ENCODE assay signal across 8 cellular contexts in genomic region chr19:7069042-7069903, GRCh38. TPM values are rescaled to one million over a fixed set of nuclear protein-coding genes. Genes with fewer than 3 reads are reported as not detected.
A peak's percentile ranks its signal among the peaks of the same experiment; 100 is the strongest.
DNase-seq lines count a peak whose midpoint lies in the region; ATAC-seq and TF ChIP-seq lines count a peak whose summit lies in the region.

Gene ZNF557, plus strand, starts transcription at chr19:7069703. Its CDS starts 5,372 bp downstream, at chr19:7075075.

- peak within 1 kb of the TSS; percentile 93 for H3K4me3 ChIP-seq in Jurkat, Clone E6-1 (ENCODE audit: low read length)
- H3K4me3 ChIP-seq in PC-3 (ENCODE audit: low read length) (peak within 1 kb of the TSS; percentile 96), mucosa of rectum (ENCODE audit: low read length in 2 of 2) (peak within 1 kb of the TSS; percentile 96 to 97)

- peaks cover 24% of the 10 kb centered on the region for H3K36me3 ChIP-seq in PC-3 (ENCODE audit: low read depth, low read length)
- peaks cover 19 to 20% of the 10 kb centered on the region in 2 donors for H3K36me3 ChIP-seq in mucosa of rectum (ENCODE audit: control insufficient read depth in 2 of 2, insufficient read depth in 2 of 2, low read length in 2 of 2)

- peaks cover 18% of the 10 kb centered on the region for H3K79me2 ChIP-seq in PC-3 (ENCODE audit: low read length)

- ATAC-seq in GM21619 (IDR thresholded peaks at IDR 0.05; ENCODE audit: unreplicated experiment) (peak; percentile 85), PC-3 (peak; percentile 99)

- TF ChIP-seq CTCF in PC-3 (conservative IDR thresholded peaks at IDR 0.05; ENCODE audit: low read depth, low read length) = no peak

- peak within 1 kb of the TSS; percentile 95 for H3K4me2 ChIP-seq in PC-3 (ENCODE audit: low read length)

- intact Hi-C loops in PC-3 (cut with micrococcal nuclease) = no loop called here

- H3K9me3 ChIP-seq in PC-3 (ENCODE audit: low read length) = no peaks in the 10 kb centered on the region
- no peaks in the 10 kb centered on the region for H3K9me3 ChIP-seq in mucosa of rectum (ENCODE audit: control insufficient read depth in 2 of 2, low read length in 2 of 2)

- peak within 1 kb of the TSS; percentile 52 for H3K27ac ChIP-seq in PC-3 (ENCODE audit: low read length)
- peak within 1 kb of the TSS; percentile 85 to 92 for H3K27ac ChIP-seq in mucosa of rectum (ENCODE audit: low read depth in 2 of 2, low read length in 2 of 2)

- no peaks in the 10 kb centered on the region for H3K27me3 ChIP-seq in PC-3 (ENCODE audit: low read length)
- H3K27me3 ChIP-seq in mucosa of rectum (ENCODE audit: control insufficient read depth in 2 of 2, insufficient read depth in 2 of 2, low read length in 2 of 2) = no peaks in the 10 kb centered on the region

- no peaks in the 10 kb centered on the region for H4K20me1 ChIP-seq in PC-3 (ENCODE audit: low read length)

- no peaks in the 10 kb centered on the region for H3F3A ChIP-seq in PC-3 (ENCODE audit: low read length, unreplicated experiment)

- POLR2A ChIA-PET in PC-3 (lab: Charles Lee; ENCODE audit: unreplicated experiment) = interaction anchor here (0.5 to 1.2 kb wide), 7 partner anchors 30 to 730 kb away, joined by 3 to 28 read pairs (median 11); no protein-coding TSS in a partner anchor

- H3K9ac ChIP-seq in PC-3 (ENCODE audit: low read length) = peak within 1 kb of the TSS; percentile 85
- H3K9ac ChIP-seq in mucosa of rectum (ENCODE audit: low read depth in 1 of 2, low read length in 2 of 2) = peak within 1 kb of the TSS; percentile 82 to 90

- CTCF ChIA-PET in PC-3 (lab: Charles Lee) = interaction anchor here (0.5 to 0.6 kb wide), 2 partner anchors 438 to 648 kb away, joined by 3 read pairs; no protein-coding TSS in a partner anchor

- TF ChIP-seq POLR2A in erythroblast (IDR thresholded peaks at IDR 0.05; ENCODE audit: low read length) = peak; percentile 82

- peak; percentile 95 for DNase-seq in DMS153 treated with DMSO at 0.1 percent for 48 hours (lab: John Stamatoyannopoulos, UW; ENCODE audit: unreplicated experiment)
- peak; percentile 96 for DNase-seq in Jurkat, Clone E6-1 (ENCODE audit: low read depth, low spot score)
- peak; percentile 98 for DNase-seq in PC-3
- DNase-seq in activated T-cell treated with anti-CD3 and anti-CD28 coated beads, Interleukin-2, amount 50 U/mL, for 1 hour = peak; percentile 98
- peak; percentile 98 to 99 for DNase-seq in erythroblast (lab: John Stamatoyannopoulos, UW)
- DNase-seq in stimulated activated CD8-positive, alpha-beta memory T cell treated with anti-CD3 and anti-CD28 coated beads, Interleukin-4, amount 100 ng/mL, for 4 hours (ENCODE audit: low read depth in 2 of 2, low spot score in 1 of 2) = peak; percentile 98

- H3K4me1 ChIP-seq in PC-3 (ENCODE audit: insufficient read depth, low read length) = peaks cover 6% of the 10 kb centered on the region; the same call in 1 of the 2 replicates
- peaks cover 3 to 8% of the 10 kb centered on the region in 2 donors for H3K4me1 ChIP-seq in mucosa of rectum (ENCODE audit: control insufficient read depth in 2 of 2, insufficient read depth in 2 of 2, low read length in 2 of 2)

- BruUV-seq in PC-3 (replicated peaks; lab: Mats Ljungman, UMichigan) = no TSS peak

- no peaks in the 10 kb centered on the region for H3K9me2 ChIP-seq in PC-3 (replicated peaks; ENCODE audit: low read length)

- peak within 1 kb of the TSS; percentile 85 for H2AFZ ChIP-seq in PC-3 (ENCODE audit: low read length)

RNA-seq across cellular contexts. Expression of gene ZNF557, which starts in this region (rescaled TPM):
- polyA plus RNA-seq in Jurkat, Clone E6-1 (2012; ENCODE audit: insufficient read depth, insufficient read length) = 4.9 TPM
- 12.9 and 13.7 TPM in 2 replicates for total RNA-seq in PC-3 (2014; rRNA removed)

Comparison
In these comparisons a context has a peak if more than half of its experiments do, and no peak if none do; other contexts are left out.
1. Peak in every context shown above with its lines: DNase-seq, ATAC-seq, H3K4me3 ChIP-seq and H3K27ac ChIP-seq.